In the genomic region with DNA sequence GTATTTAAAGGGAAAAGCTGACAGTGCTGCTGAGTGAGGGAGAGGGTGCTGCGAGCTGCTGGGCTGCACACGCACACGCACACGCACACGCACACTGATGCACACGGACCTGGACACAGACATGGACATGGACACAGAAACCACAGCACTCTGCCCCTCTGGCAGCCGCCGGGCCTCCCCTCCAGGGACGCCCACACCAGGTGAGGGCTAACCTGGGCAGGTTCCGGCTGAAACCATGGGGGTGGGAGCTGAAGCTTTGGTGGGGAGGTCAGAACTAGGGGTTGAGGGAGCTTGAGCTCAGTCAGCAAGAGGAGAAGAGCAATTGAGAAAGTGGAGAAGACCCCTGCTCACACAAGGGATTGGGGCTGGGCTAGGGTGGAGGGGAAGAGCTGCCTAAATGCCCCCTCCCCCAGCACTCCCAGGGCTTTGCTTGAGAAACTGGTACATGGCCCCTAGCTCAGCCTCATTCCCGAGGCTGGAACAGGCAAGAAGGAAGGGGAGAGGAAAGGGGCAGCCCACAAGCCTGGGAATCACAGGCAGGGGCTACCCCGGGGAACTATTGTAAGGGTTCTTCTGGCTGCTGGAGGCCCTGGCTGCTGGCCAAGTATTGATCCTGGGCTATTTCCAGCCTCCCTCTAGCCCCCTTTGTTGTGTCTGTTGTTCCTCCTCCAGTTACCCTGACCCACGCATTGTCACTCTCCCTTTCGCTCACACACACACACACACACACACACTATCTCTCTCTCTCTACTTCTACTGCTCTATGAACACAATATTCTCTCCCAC, we compare ENCODE assay signal across 1 cellular context.
TF ChIP-seq lines count a peak whose summit lies in the region.

A gene with protein sequence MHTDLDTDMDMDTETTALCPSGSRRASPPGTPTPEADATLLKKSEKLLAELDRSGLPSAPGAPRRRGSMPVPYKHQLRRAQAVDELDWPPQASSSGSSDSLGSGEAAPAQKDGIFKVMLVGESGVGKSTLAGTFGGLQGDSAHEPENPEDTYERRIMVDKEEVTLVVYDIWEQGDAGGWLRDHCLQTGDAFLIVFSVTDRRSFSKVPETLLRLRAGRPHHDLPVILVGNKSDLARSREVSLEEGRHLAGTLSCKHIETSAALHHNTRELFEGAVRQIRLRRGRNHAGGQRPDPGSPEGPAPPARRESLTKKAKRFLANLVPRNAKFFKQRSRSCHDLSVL (plus strand): TSS at position 32 of the 786 bp plus-strand sequence. CDS start 66 bp downstream, at position 98.

TF ChIP-seq in HEK293, 187 proteins besides CTCF, POLR2A, EP300 and RAD21 (continued from another document):
- peak; percentile 50 for TF ChIP-seq ZBTB20 (tag by site-specific recombination; IDR thresholded peaks at IDR 0.05)
- peak; percentile 6; the same call in 1 of the 2 replicates for TF ChIP-seq SP2 (tag by site-specific recombination; IDR thresholded peaks at IDR 0.05)
- TF ChIP-seq ZFHX2 (tag by site-specific recombination; conservative IDR thresholded peaks at IDR 0.05), result peak; percentile 99
- no peak for TF ChIP-seq ZNF664 (tag by site-specific recombination; IDR thresholded peaks at IDR 0.05)
- peak; percentile 35; the same call in 1 of the 2 replicates for TF ChIP-seq ZNF341 (tag by site-specific recombination; IDR thresholded peaks at IDR 0.05; ENCODE audit: low read depth)
- TF ChIP-seq ZBTB48 (tag by site-specific recombination; IDR thresholded peaks at IDR 0.05), result peak; percentile 76; the same call in 1 of the 2 replicates
- peak; percentile 57 for TF ChIP-seq SP7 (tag by site-specific recombination; IDR thresholded peaks at IDR 0.05)
- TF ChIP-seq KLF9 (tag by site-specific recombination; IDR thresholded peaks at IDR 0.05; ENCODE audit: low read depth), result no peak
- TF ChIP-seq, protein P1, sequence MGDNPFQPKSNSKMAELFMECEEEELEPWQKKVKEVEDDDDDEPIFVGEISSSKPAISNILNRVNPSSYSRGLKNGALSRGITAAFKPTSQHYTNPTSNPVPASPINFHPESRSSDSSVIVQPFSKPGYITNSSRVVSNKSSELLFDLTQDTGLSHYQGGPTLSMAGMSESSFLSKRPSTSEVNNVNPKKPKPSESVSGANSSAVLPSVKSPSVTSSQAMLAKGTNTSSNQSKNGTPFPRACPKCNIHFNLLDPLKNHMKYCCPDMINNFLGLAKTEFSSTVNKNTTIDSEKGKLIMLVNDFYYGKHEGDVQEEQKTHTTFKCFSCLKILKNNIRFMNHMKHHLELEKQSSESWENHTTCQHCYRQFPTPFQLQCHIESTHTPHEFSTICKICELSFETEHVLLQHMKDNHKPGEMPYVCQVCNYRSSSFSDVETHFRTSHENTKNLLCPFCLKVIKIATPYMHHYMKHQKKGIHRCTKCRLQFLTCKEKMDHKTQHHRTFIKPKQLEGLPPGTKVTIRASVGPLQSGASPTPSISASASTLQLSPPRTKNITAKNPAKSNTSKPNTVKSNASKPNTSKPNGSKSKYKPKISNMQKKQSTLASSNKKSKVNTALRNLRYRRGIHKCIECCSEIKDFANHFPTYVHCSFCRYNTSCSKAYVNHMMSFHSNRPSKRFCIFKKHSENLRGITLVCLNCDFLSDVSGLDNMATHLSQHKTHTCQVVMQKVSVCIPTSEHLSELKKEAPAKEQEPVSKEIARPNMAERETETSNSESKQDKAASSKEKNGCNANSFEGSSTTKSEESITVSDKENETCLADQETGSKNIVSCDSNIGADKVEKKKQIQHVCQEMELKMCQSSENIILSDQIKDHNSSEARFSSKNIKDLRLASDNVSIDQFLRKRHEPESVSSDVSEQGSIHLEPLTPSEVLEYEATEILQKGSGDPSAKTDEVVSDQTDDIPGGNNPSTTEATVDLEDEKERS (tag by site-specific recombination; IDR thresholded peaks at IDR 0.05), result no peak
- peak; percentile 87 for TF ChIP-seq PRDM1 (tag by site-specific recombination; IDR thresholded peaks at IDR 0.05)
- TF ChIP-seq, protein P2, sequence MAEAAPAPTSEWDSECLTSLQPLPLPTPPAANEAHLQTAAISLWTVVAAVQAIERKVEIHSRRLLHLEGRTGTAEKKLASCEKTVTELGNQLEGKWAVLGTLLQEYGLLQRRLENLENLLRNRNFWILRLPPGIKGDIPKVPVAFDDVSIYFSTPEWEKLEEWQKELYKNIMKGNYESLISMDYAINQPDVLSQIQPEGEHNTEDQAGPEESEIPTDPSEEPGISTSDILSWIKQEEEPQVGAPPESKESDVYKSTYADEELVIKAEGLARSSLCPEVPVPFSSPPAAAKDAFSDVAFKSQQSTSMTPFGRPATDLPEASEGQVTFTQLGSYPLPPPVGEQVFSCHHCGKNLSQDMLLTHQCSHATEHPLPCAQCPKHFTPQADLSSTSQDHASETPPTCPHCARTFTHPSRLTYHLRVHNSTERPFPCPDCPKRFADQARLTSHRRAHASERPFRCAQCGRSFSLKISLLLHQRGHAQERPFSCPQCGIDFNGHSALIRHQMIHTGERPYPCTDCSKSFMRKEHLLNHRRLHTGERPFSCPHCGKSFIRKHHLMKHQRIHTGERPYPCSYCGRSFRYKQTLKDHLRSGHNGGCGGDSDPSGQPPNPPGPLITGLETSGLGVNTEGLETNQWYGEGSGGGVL (tag by site-specific recombination; IDR thresholded peaks at IDR 0.05), result peak; percentile 94
- no peak for TF ChIP-seq ZNF184 (tag by site-specific recombination; IDR thresholded peaks at IDR 0.05)
- TF ChIP-seq YY1 (tag by site-specific recombination; IDR thresholded peaks at IDR 0.05), result no peak
- 0 out of 2 replicates have a peak, but pooled peaks have one; percentile 16 for TF ChIP-seq IKZF3 (tag by site-specific recombination; IDR thresholded peaks at IDR 0.05)
